In genomic region chr10:109956454-109957091, GRCh38 we compare ENCODE assay signal across 9 cellular contexts. TPM values are rescaled to one million over a fixed set of nuclear protein-coding genes. Genes with fewer than 3 reads are reported as not detected.
A peak's percentile ranks its signal among the peaks of the same experiment; 100 is the strongest.
DNase-seq lines count a peak whose midpoint lies in the region; ATAC-seq and TF ChIP-seq lines count a peak whose summit lies in the region.
"Had no signal": no experiment of that assay in that cellular context is flagged by ENCODE, and none has a peak within 500 bp of the region (broad histone marks: within the 10 kb centered on the region; RNA-seq: fewer than 3 reads in every experiment).

No MANE protein-coding gene starts in this region.

- H3K9me3 ChIP-seq in NT2/D1 (ENCODE audit: insufficient read depth, low read length) (no peaks in the 10 kb centered on the region), gastrocnemius medialis (no peaks in the 10 kb centered on the region)
- no peaks in the 10 kb centered on the region for H3K9me3 ChIP-seq in naive thymus-derived CD4-positive, alpha-beta T cell (ENCODE audit: control insufficient read depth in 2 of 3, low read length in 3 of 3)

- H3K9ac ChIP-seq in NT2/D1 (ENCODE audit: insufficient read length, low read depth), result no peak overlapping the region
- H3K9ac ChIP-seq: BLaER1 treated with 17β-estradiol and CSF1 and Interleukin-3, amounts not matched to agents 10 nM and 100 nM had no signal

- H3K4me1 Mint-ChIP-seq in naive thymus-derived CD4-positive, alpha-beta T cell, result peaks cover 0 to 15% (median 0%) of the 10 kb centered on the region in 7 donors

- TF ChIP-seq POLR2A in gastrocnemius medialis (IDR thresholded peaks at IDR 0.05), result no peak

- H3K27me3 ChIP-seq in NT2/D1 (ENCODE audit: insufficient read depth, insufficient read length) (no peaks in the 10 kb centered on the region), gastrocnemius medialis (no peaks in the 10 kb centered on the region)
- no peaks in the 10 kb centered on the region for H3K27me3 ChIP-seq in naive thymus-derived CD4-positive, alpha-beta T cell (ENCODE audit: control insufficient read depth in 2 of 2, insufficient read depth in 2 of 2, low read length in 2 of 2)
- H3K27me3 ChIP-seq: BLaER1 treated with 17β-estradiol and CSF1 and Interleukin-3, amounts not matched to agents 10 nM and 100 nM had no signal

- H3K36me3 Mint-ChIP-seq in naive thymus-derived CD4-positive, alpha-beta T cell, result no peaks in the 10 kb centered on the region

- no peak overlapping the region for H3K27ac Mint-ChIP-seq in naive thymus-derived CD4-positive, alpha-beta T cell

- intact Hi-C loops in naive thymus-derived CD4-positive, alpha-beta T cell (cut with micrococcal nuclease), result loop anchor here (1.0 to 5.0 kb wide), 4 partner anchors 22 to 74 kb away; partner anchors contain the start of gene ADD3 (in 1 of the 2)
- intact Hi-C loops in gastrocnemius medialis (cut with DNase I; ENCODE audit: low total_unique reads), result no loop called here

- H3K4me1 ChIP-seq in NT2/D1 (ENCODE audit: insufficient read depth, insufficient read length), result no peaks in the 10 kb centered on the region
- no peaks in the 10 kb centered on the region for H3K4me1 ChIP-seq in naive thymus-derived CD4-positive, alpha-beta T cell (ENCODE audit: control insufficient read depth in 2 of 2, insufficient read depth in 2 of 2, low read length in 2 of 2)
- no peaks in the 10 kb centered on the region for H3K4me1 ChIP-seq in gastrocnemius medialis

- DNase-seq in NCI-H1436 (lab: John Stamatoyannopoulos, UW) (peak; percentile 47), NCI-H1436 treated with DMSO at 0.1 percent for 48 hours (lab: John Stamatoyannopoulos, UW) (no peak), GM19238 (ENCODE audit: insufficient read length, low spot score) (peak; percentile 56), NT2/D1 (ENCODE audit: low read depth, low spot score) (peak; percentile 52), cerebellar cortex (ENCODE audit: low spot score) (peak; percentile 51), gastrocnemius medialis (no peak)
- peak in 1 of 9 donors; percentile 9 for DNase-seq in naive thymus-derived CD4-positive, alpha-beta T cell

- no peak overlapping the region for H3K27ac ChIP-seq in naive thymus-derived CD4-positive, alpha-beta T cell (ENCODE audit: low read depth, low read length)
- H3K27ac ChIP-seq in gastrocnemius medialis, result no peak overlapping the region
- H3K27ac ChIP-seq: BLaER1 treated with 17β-estradiol and CSF1 and Interleukin-3, amounts not matched to agents 10 nM and 100 nM had no signal

- no peaks in the 10 kb centered on the region for H3K36me3 ChIP-seq in NT2/D1 (ENCODE audit: insufficient read depth, insufficient read length, low read length)
- H3K36me3 ChIP-seq in naive thymus-derived CD4-positive, alpha-beta T cell (ENCODE audit: control insufficient read depth in 2 of 3, insufficient read depth in 3 of 3, low read length in 3 of 3), result no peaks in the 10 kb centered on the region
- H3K36me3 ChIP-seq in gastrocnemius medialis, result no peaks in the 10 kb centered on the region
- H3K36me3 ChIP-seq: BLaER1 treated with 17β-estradiol and CSF1 and Interleukin-3, amounts not matched to agents 10 nM and 100 nM had no signal

- POLR2A ChIA-PET in naive thymus-derived CD4-positive, alpha-beta T cell (lab: Charles Lee), result no interaction called here

- TF ChIP-seq CTCF in gastrocnemius medialis (IDR thresholded peaks at IDR 0.05 in 4 of 5, conservative IDR thresholded peaks at IDR 0.05 in 1 of 5), result peak in 1 of 5 experiments; percentile 43

- H3K4me3 ChIP-seq in NT2/D1 (ENCODE audit: insufficient read length, low read depth), result no peak overlapping the region
- no peak overlapping the region for H3K4me3 ChIP-seq in naive thymus-derived CD4-positive, alpha-beta T cell (ENCODE audit: low read length)
- no peak overlapping the region for H3K4me3 ChIP-seq in gastrocnemius medialis
- H3K4me3 ChIP-seq: BLaER1 treated with 17β-estradiol and CSF1 and Interleukin-3, amounts not matched to agents 10 nM and 100 nM had no signal

- in situ Hi-C loops in gastrocnemius medialis (cut with MboI; ENCODE audit: low sequenced_read_pairs in 4 of 4), result no loop called here

- CTCF ChIA-PET in naive thymus-derived CD4-positive, alpha-beta T cell (lab: Charles Lee), result interaction anchor here (0.8 to 1.9 kb wide), 2 partner anchors 72 to 103 kb away, joined by 3 to 4 read pairs; no protein-coding TSS in a partner anchor

- ATAC-seq in HG03064 (IDR thresholded peaks at IDR 0.05; ENCODE audit: low read depth, unreplicated experiment) (peak; percentile 68), gastrocnemius medialis (no peak)
- ATAC-seq in naive thymus-derived CD4-positive, alpha-beta T cell, result peak; percentile 54

- H3K4me3 Mint-ChIP-seq in naive thymus-derived CD4-positive, alpha-beta T cell, result no peak overlapping the region

- H3K9me3 Mint-ChIP-seq in naive thymus-derived CD4-positive, alpha-beta T cell, result peaks cover 0 to 5% (median 0%) of the 10 kb centered on the region in 11 donors

- H3K27me3 Mint-ChIP-seq in naive thymus-derived CD4-positive, alpha-beta T cell, result peaks cover 0 to 18% (median 0%) of the 10 kb centered on the region in 5 donors

RNA-seq across cellular contexts. Expression of gene XPNPEP1, which starts 33.3 kb away (rescaled TPM):
- total RNA-seq in naive thymus-derived CD4-positive, alpha-beta T cell, result 100 to 1,000 TPM in 1 of 5 experiments, 10 to 100 TPM in 4; 44.1 to 100 (median 60.7) TPM
- polyA plus RNA-seq in naive thymus-derived CD4-positive, alpha-beta T cell, result 10 to 100 TPM; 15.7 to 19.2 TPM
- total RNA-seq in gastrocnemius medialis, result 10 to 100 TPM; 39.9 to 72.3 (median 64.0) TPM

RNA-seq across cellular contexts. Expression of gene ADD3, which starts 51.2 kb away (rescaled TPM):
- 100 to 1,000 TPM; 281 to 463 (median 342) TPM for total RNA-seq in naive thymus-derived CD4-positive, alpha-beta T cell
- 100 to 1,000 TPM; 502 to 535 TPM for polyA plus RNA-seq in naive thymus-derived CD4-positive, alpha-beta T cell
- total RNA-seq in gastrocnemius medialis, result 10 to 100 TPM; 16.0 to 31.3 (median 18.4) TPM

Comparison
In these comparisons a context has a peak if more than half of its experiments do, and no peak if none do; other contexts are left out.
1. DNase-seq: peak in NCI-H1436 (single experiment), GM19238 (single experiment), NT2/D1 (single experiment) and cerebellar cortex (single experiment); none in NCI-H1436 treated with DMSO at 0.1 percent for 48 hours (single experiment) and gastrocnemius medialis (0 of 2).
2. ATAC-seq: peak in HG03064 (single experiment) and naive thymus-derived CD4-positive, alpha-beta T cell (single experiment); none in gastrocnemius medialis (0 of 2).
3. RNA of gene ADD3, which starts 51.2 kb away (total RNA-seq): 281 to 463 TPM in naive thymus-derived CD4-positive, alpha-beta T cell; 16.0 to 31.3 TPM in gastrocnemius medialis; every median in the first group is over 4 times any median in the second.